22 cellular contexts compared by ENCODE assay signal in the genomic region with DNA sequence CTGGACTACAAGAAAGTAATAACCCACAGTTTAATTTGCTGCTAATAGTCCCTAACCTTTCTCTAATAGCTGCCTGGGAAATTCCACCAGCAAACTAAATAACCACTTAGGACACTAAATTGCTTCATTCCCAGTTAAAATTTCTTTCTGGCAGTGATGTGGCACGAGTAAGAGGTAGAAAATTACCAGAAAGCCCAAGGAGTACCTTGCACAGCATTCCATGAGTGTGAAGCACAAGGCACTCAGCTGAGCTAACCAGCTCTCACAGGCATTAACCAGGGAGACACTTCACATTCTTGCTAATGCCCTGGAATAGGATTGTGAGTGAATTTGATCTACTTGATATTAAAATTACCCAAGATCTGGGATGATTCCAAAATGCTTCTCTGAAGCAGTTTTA. TPM values are rescaled to one million over a fixed set of nuclear protein-coding genes. Genes with fewer than 3 reads are reported as not detected.
A peak's percentile ranks its signal among the peaks of the same experiment; 100 is the strongest.
DNase-seq lines count a peak whose midpoint lies in the region; ATAC-seq, FAIRE-seq and TF ChIP-seq lines count a peak whose summit lies in the region.
"Had no signal": no experiment of that assay in that cellular context is flagged by ENCODE, and none has a peak within 500 bp of the region (broad histone marks: within the 10 kb centered on the region; RNA-seq: fewer than 3 reads in every experiment).

No MANE protein-coding gene starts in this region.

- TF ChIP-seq EP300 in SK-N-SH (IDR thresholded peaks at IDR 0.05; ENCODE audit: borderline replicate concordance in 1 of 2, low read depth in 1 of 2, low read length in 1 of 2) (no peak), upper lobe of left lung (IDR thresholded peaks at IDR 0.05) (peak in 1 of 4 donors; percentile 77)

- CTCF ChIA-PET in SK-N-SH (lab: Yijun Ruan, JAX) = no interaction called here

- H3K9me3 ChIP-seq in SK-N-SH (no peaks in the 10 kb centered on the region), upper lobe of left lung (no peaks in the 10 kb centered on the region)

- H3K4me3 ChIP-seq in SK-N-SH (ENCODE audit: low read depth in 2 of 2, low read length in 1 of 2) = no peak overlapping the region
- no peak overlapping the region for H3K4me3 ChIP-seq in cardiac fibroblast (replicated peaks in 1 of 2; ENCODE audit: low read depth in 2 of 2, low read length in 2 of 2)
- no peak overlapping the region for H3K4me3 ChIP-seq in upper lobe of left lung
- H3K4me3 ChIP-seq: SK-N-MC had no signal

- H3K79me2 ChIP-seq in SK-N-SH (ENCODE audit: insufficient read depth) = no peaks in the 10 kb centered on the region

- WGBS in SK-N-SH (ENCODE audit: low lambda C conversion rate) = 0% methylated on average over 1 of the region's 1 CpG
- WGBS in upper lobe of left lung, 2 donors = 25 to 50% methylated on average over 1 of the region's 1 CpG

- no peaks in the 10 kb centered on the region for H4K20me1 ChIP-seq in SK-N-SH (ENCODE audit: insufficient read depth)

- TF ChIP-seq RAD21 in SK-N-SH (IDR thresholded peaks at IDR 0.05; ENCODE audit: low read length) = no peak

- TF ChIP-seq POLR2A in upper lobe of left lung (IDR thresholded peaks at IDR 0.05) (no peak), GM12892 (IDR thresholded peaks at IDR 0.05; ENCODE audit: low read depth, low read length) (no peak)

- no peaks in the 10 kb centered on the region for H3F3A ChIP-seq in SK-N-SH (replicated peaks; ENCODE audit: insufficient read depth)

- H3K4me1 ChIP-seq in SK-N-SH (ENCODE audit: control insufficient read depth in 1 of 2, insufficient read depth in 2 of 2, low read depth in 1 of 2, low read length in 1 of 2) (peaks cover 0 to 4% of the 10 kb centered on the region in 2 experiments; a peak in 3 of 4 replicates), upper lobe of left lung (peaks cover 0 to 10% (median 1%) of the 10 kb centered on the region in 4 donors)

- H3K9me2 ChIP-seq in SK-N-SH = no peaks in the 10 kb centered on the region

- no peaks in the 10 kb centered on the region for H3K36me3 ChIP-seq in SK-N-SH (replicated peaks in 1 of 2; ENCODE audit: control insufficient read depth in 1 of 2, insufficient read depth in 2 of 2, low read length in 1 of 2)
- no peaks in the 10 kb centered on the region for H3K36me3 ChIP-seq in upper lobe of left lung

- H3K27ac ChIP-seq in SK-N-SH (ENCODE audit: low read depth in 2 of 2, low read length in 1 of 2) (no peak overlapping the region), upper lobe of left lung (peak overlapping the region in 3 of 4 donors; percentile 17 to 57 (median 55))
- H3K27ac ChIP-seq: SK-N-MC had no signal

- H3K9ac ChIP-seq in SK-N-SH = no peak overlapping the region

- H3K27me3 ChIP-seq in SK-N-SH (ENCODE audit: insufficient read depth) = no peaks in the 10 kb centered on the region
- no peaks in the 10 kb centered on the region for H3K27me3 ChIP-seq in upper lobe of left lung

- DNase-seq in SK-N-SH (no peak), cardiac fibroblast (ENCODE audit: low read depth in 2 of 2) (peak; percentile 12 to 68), kidney tubule cell (ENCODE audit: low spot score) (peak; percentile 89), upper lobe of left lung (peak in 1 of 2 donors; percentile 79), NCI-H345 treated with DMSO at 0.1 percent for 48 hours (lab: John Stamatoyannopoulos, UW; ENCODE audit: unreplicated experiment) (no peak), GM12892 (ENCODE audit: insufficient read length) (no peak)
- DNase-seq in activated naive CD4-positive, alpha-beta T cell treated with anti-CD3 and anti-CD28 coated beads, Interleukin-2, amount 50 U/mL, for 16 hours = no peak
- DNase-seq: activated B cell treated with CpG ODN at 0.5 μM for 24 hours; activated CD4-positive, alpha-beta memory T cell treated with anti-CD3 and anti-CD28 coated beads, Interleukin-2, amount 10 ng/mL, durations not matched to agents 7 days and 5 days; activated naive CD4-positive, alpha-beta T cell; CD4-positive, alpha-beta T cell; DND-41; effector memory CD8-positive, alpha-beta T cell; hippocampal formation; NCI-H2171; nephron progenitor cell; stimulated activated CD8-positive, alpha-beta memory T cell treated with anti-CD3 and anti-CD28 coated beads, Interleukin-4, amount 100 ng/mL, for 48 hours had no signal

- TF ChIP-seq CTCF in SK-N-SH (IDR thresholded peaks at IDR 0.05) = no peak
- TF ChIP-seq CTCF in cardiac fibroblast (IDR thresholded peaks at IDR 0.05; ENCODE audit: low read depth, low read length) = no peak
- TF ChIP-seq CTCF in upper lobe of left lung (IDR thresholded peaks at IDR 0.05) = no peak

- H2AFZ ChIP-seq in SK-N-SH (ENCODE audit: low read depth) = no peak overlapping the region

- no peak for FAIRE-seq in GM12892 (lab: Jason Lieb, UNC)
- FAIRE-seq: keratinocyte had no signal

- H3K4me2 ChIP-seq in SK-N-SH = no peak overlapping the region

- POLR2A ChIA-PET in SK-N-SH (lab: Yijun Ruan, JAX) = no interaction called here

- ATAC-seq in SK-N-SH treated with all-trans-retinoic acid at 6 μM for 48 hours = peak; percentile 92
- ATAC-seq in upper lobe of left lung (ENCODE audit: low FRiP score in 2 of 2) = peak; percentile 72 to 89
- ATAC-seq: effector memory CD8-positive, alpha-beta T cell; Panc1 had no signal

TF ChIP-seq in SK-N-SH treated with all-trans-retinoic acid at 6 μM for 48 hours, 23 proteins besides CTCF, POLR2A, EP300 and RAD21 (continues in another document):
- TF ChIP-seq BACH2 (CRISPR knock-in tag; IDR thresholded peaks at IDR 0.05; ENCODE audit: borderline replicate concordance) = no peak
- TF ChIP-seq GLIS3 (CRISPR knock-in tag; IDR thresholded peaks at IDR 0.05) = peak; percentile 92
- TF ChIP-seq, protein P1, sequence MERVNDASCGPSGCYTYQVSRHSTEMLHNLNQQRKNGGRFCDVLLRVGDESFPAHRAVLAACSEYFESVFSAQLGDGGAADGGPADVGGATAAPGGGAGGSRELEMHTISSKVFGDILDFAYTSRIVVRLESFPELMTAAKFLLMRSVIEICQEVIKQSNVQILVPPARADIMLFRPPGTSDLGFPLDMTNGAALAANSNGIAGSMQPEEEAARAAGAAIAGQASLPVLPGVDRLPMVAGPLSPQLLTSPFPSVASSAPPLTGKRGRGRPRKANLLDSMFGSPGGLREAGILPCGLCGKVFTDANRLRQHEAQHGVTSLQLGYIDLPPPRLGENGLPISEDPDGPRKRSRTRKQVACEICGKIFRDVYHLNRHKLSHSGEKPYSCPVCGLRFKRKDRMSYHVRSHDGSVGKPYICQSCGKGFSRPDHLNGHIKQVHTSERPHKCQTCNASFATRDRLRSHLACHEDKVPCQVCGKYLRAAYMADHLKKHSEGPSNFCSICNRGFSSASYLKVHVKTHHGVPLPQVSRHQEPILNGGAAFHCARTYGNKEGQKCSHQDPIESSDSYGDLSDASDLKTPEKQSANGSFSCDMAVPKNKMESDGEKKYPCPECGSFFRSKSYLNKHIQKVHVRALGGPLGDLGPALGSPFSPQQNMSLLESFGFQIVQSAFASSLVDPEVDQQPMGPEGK (CRISPR knock-in tag; IDR thresholded peaks at IDR 0.05; ENCODE audit: borderline replicate concordance) = peak; percentile 85
- no peak for TF ChIP-seq ZNF70 (CRISPR knock-in tag; IDR thresholded peaks at IDR 0.05)
- peak; percentile 52; the same call in 1 of the 2 replicates for TF ChIP-seq ZFP3 (CRISPR knock-in tag; IDR thresholded peaks at IDR 0.05)
- peak; percentile 52; the same call in 1 of the 2 replicates for TF ChIP-seq ZC3H10 (CRISPR knock-in tag; IDR thresholded peaks at IDR 0.05)

TF ChIP-seq in SK-N-SH, 30 proteins besides CTCF, POLR2A, EP300 and RAD21:
- TF ChIP-seq POLR2AphosphoS5 (IDR thresholded peaks at IDR 0.05; ENCODE audit: low read depth, low read length) = no peak
- no peak for TF ChIP-seq JUND (IDR thresholded peaks at IDR 0.05)
- no peak for TF ChIP-seq TCF12 (IDR thresholded peaks at IDR 0.05)
- no peak for TF ChIP-seq USF2 (IDR thresholded peaks at IDR 0.05; ENCODE audit: borderline replicate concordance, low read depth, low read length)
- TF ChIP-seq FOSL2 (IDR thresholded peaks at IDR 0.05; ENCODE audit: borderline replicate concordance, low read depth) = no peak
- no peak for TF ChIP-seq GATA2 (CRISPR knock-in tag; IDR thresholded peaks at IDR 0.05)
- no peak for TF ChIP-seq SMC3 (IDR thresholded peaks at IDR 0.05; ENCODE audit: low read depth, low read length)
- TF ChIP-seq, protein P2, sequence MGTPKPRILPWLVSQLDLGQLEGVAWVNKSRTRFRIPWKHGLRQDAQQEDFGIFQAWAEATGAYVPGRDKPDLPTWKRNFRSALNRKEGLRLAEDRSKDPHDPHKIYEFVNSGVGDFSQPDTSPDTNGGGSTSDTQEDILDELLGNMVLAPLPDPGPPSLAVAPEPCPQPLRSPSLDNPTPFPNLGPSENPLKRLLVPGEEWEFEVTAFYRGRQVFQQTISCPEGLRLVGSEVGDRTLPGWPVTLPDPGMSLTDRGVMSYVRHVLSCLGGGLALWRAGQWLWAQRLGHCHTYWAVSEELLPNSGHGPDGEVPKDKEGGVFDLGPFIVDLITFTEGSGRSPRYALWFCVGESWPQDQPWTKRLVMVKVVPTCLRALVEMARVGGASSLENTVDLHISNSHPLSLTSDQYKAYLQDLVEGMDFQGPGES (IDR thresholded peaks at IDR 0.05; ENCODE audit: low read depth, low read length) = no peak
- TF ChIP-seq RCOR1 (IDR thresholded peaks at IDR 0.05; ENCODE audit: low read length) = no peak
- TF ChIP-seq NRF1 (IDR thresholded peaks at IDR 0.05; ENCODE audit: low read depth, low read length) = no peak
- TF ChIP-seq TEAD4 (IDR thresholded peaks at IDR 0.05; ENCODE audit: borderline replicate concordance, insufficient read depth) = no peak
TF ChIP-seq in SK-N-SH: peak in this region for 0.

RNA-seq across cellular contexts. Expression of gene TSPAN8, which starts 29.6 kb away (rescaled TPM):
- 0.31 and 1.3 TPM in 2 replicates for polyA plus RNA-seq in SK-N-SH (2012; rRNA removed)
- 2.1 and 2.4 TPM in 2 replicates for polyA plus RNA-seq in SK-N-SH (2012; cell fraction: cytosol; rRNA removed)
- 0.10 TPM in 1 of 2 replicates, not detected in the other for polyA plus RNA-seq in SK-N-SH (2012; cell fraction: nucleus; rRNA removed)
- 10 to 100 TPM; 10.8 to 26.3 (median 13.7) TPM for total RNA-seq in upper lobe of left lung
- not detected for polyA plus RNA-seq in GM12892 (2012; ENCODE audit: missing spikeins)
- total RNA-seq: activated B cell treated with CpG ODN at 0.5 μM for 24 hours; activated CD4-positive, alpha-beta memory T cell treated with anti-CD3 and anti-CD28 coated beads, Interleukin-2, amount 10 ng/mL, durations not matched to agents 7 days and 5 days; CD4-positive, alpha-beta T cell; mesothelial cell of epicardium had no signal
- polyA plus RNA-seq: keratinocyte had no signal

Comparison
In these comparisons a context has a peak if more than half of its experiments do, and no peak if none do; other contexts are left out.
1. DNase-seq: peak in cardiac fibroblast (2 of 2) and kidney tubule cell (single experiment); none in SK-N-SH (single experiment), NCI-H345 treated with DMSO at 0.1 percent for 48 hours (single experiment), GM12892 (single experiment) and activated naive CD4-positive, alpha-beta T cell treated with anti-CD3 and anti-CD28 coated beads, Interleukin-2, amount 50 U/mL, for 16 hours (single experiment).
2. H3K27ac ChIP-seq: peak in upper lobe of left lung (3 of 4); none in SK-N-SH (0 of 2).